ENCODE assay signal across 8 cellular contexts in genomic region chr5:132410451-132411381, GRCh38. TPM values are rescaled to one million over a fixed set of nuclear protein-coding genes. Genes with fewer than 3 reads are reported as not detected.
DNase-seq lines count a peak whose midpoint lies in the region; ATAC-seq and TF ChIP-seq lines count a peak whose summit lies in the region.

No MANE protein-coding gene starts in this region.

- H3K9me3 Mint-ChIP-seq in chondrocyte (ENCODE audit: low read depth) = no peaks in the 10 kb centered on the region

- ATAC-seq in GM18520 (IDR thresholded peaks at IDR 0.05; ENCODE audit: unreplicated experiment) (peak; percentile 44), HG03039 (IDR thresholded peaks at IDR 0.05; ENCODE audit: unreplicated experiment) (peak; percentile 63)

- H3K27me3 Mint-ChIP-seq in chondrocyte (ENCODE audit: low read depth) = no peaks in the 10 kb centered on the region

- peak overlapping the region; percentile 92 for H3K27ac Mint-ChIP-seq in chondrocyte (ENCODE audit: unreplicated experiment)

- DNase-seq in AG08395 (ENCODE audit: low spot score) (peak; percentile 79), NCI-H2196 treated with DMSO at 0.1 percent for 48 hours (lab: John Stamatoyannopoulos, UW; ENCODE audit: unreplicated experiment) (peak; percentile 56), chondrocyte (ENCODE audit: low spot score) (no peak), left kidney (ENCODE audit: low read depth, low spot score) (peak; percentile 94)
- DNase-seq in activated CD4-positive, alpha-beta T cell treated with anti-CD3 and anti-CD28 coated beads for 24 hours (ENCODE audit: low read depth in 2 of 2) = peak; percentile 70 to 78
- DNase-seq in stimulated activated CD4-positive, alpha-beta T cell treated with anti-CD3 and anti-CD28 coated beads, Interleukin-2, amount 100 ng/mL, for 48 hours = peak; percentile 75 to 81

- peaks cover 56% of the 10 kb centered on the region for H3K4me1 Mint-ChIP-seq in chondrocyte (ENCODE audit: low read depth)

- peak; percentile 84 for TF ChIP-seq CTCF in chondrocyte (IDR thresholded peaks at IDR 0.05)

- peak overlapping the region; percentile 75 for H3K4me3 Mint-ChIP-seq in chondrocyte (ENCODE audit: unreplicated experiment)

- no peaks in the 10 kb centered on the region for H3K36me3 Mint-ChIP-seq in chondrocyte (ENCODE audit: low read depth)

RNA-seq across cellular contexts. Expression of gene SLC22A5, which starts 41.2 kb away (rescaled TPM):
- total RNA-seq in chondrocyte = 6.1 to 7.1 TPM (median 6.6 TPM) in 3 replicates
